Comparison of ENCODE assay signal across 19 cellular contexts in the genomic region with DNA sequence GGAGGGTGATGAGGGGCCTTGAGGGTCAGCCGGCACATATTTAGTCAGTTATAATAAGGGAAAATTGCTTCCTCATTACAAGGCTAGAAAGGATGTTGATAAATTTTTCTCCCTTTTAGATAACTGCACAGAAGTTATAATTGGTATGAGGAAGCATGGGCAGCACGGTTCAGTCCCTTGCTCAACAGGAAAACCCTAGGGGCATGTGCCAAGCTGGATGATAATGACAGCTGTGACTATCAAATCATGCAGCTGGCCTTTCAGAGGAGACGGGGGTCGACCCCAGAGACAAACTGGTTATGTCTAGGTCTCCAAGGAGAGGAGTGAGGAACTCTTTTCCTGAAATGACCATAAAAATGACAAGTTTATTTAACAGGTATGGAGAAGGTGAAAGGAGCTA.
DNase-seq lines count a peak whose midpoint lies in the region; ATAC-seq lines count a peak whose summit lies in the region.
"Had no signal": no experiment of that assay in that cellular context is flagged by ENCODE, and none has a peak within 500 bp of the region (broad histone marks: within the 10 kb centered on the region; RNA-seq: fewer than 3 reads in every experiment).

No MANE protein-coding gene starts in this region.

- no peak overlapping the region for H3K27ac Mint-ChIP-seq in activated T-cell treated with anti-CD3 and anti-CD28 coated beads, Interleukin-2, amount 50 U/mL, for 72 hours
- no peak overlapping the region for H3K27ac Mint-ChIP-seq in activated T-cell treated with anti-CD3 and anti-CD28 coated beads, Interleukin-2, amount 50 U/mL, for 24 hours
- H3K27ac Mint-ChIP-seq: activated CD4-positive, alpha-beta T cell treated with anti-CD3 and anti-CD28 coated beads for 36 hours had no signal

- no peaks in the 10 kb centered on the region for H3K27me3 ChIP-seq in trophoblast cell (ENCODE audit: insufficient read depth, low read length)
- H3K27me3 ChIP-seq: heart left ventricle had no signal

- H3K4me1 Mint-ChIP-seq in activated T-cell treated with anti-CD3 and anti-CD28 coated beads, Interleukin-2, amount 50 U/mL, for 72 hours (ENCODE audit: low read depth) = no peaks in the 10 kb centered on the region
- H3K4me1 Mint-ChIP-seq in activated T-cell treated with anti-CD3 and anti-CD28 coated beads, Interleukin-2, amount 50 U/mL, for 24 hours (ENCODE audit: low read depth) = no peaks in the 10 kb centered on the region
- H3K4me1 Mint-ChIP-seq: activated CD4-positive, alpha-beta T cell treated with anti-CD3 and anti-CD28 coated beads for 36 hours had no signal

- H3K23ac ChIP-seq in trophoblast cell (ENCODE audit: low read length) = no peak overlapping the region

- no peak overlapping the region for H3K4me2 ChIP-seq in trophoblast cell (ENCODE audit: low read length)
- H3K4me2 ChIP-seq: KMS-11 had no signal

- H3K79me1 ChIP-seq in trophoblast cell (ENCODE audit: low read length) = no peaks in the 10 kb centered on the region

- WGBS in trophoblast cell (ENCODE audit: extremely low coverage, insufficient coverage, insufficient read length) = no CpG with 5 or more reads among the region's 4 CpGs

- no peak for ATAC-seq in activated T-cell treated with anti-CD3 and anti-CD28 coated beads, Interleukin-2, amount 50 U/mL, for 72 hours (replicated peaks in 1 of 2)
- no peak for ATAC-seq in GM18519 (IDR thresholded peaks at IDR 0.05; ENCODE audit: low FRiP score, unreplicated experiment)
- ATAC-seq: activated CD4-positive, alpha-beta T cell treated with anti-CD3 and anti-CD28 coated beads for 36 hours; GM12878; heart left ventricle had no signal

- H3K36me3 Mint-ChIP-seq in activated T-cell treated with anti-CD3 and anti-CD28 coated beads, Interleukin-2, amount 50 U/mL, for 72 hours (ENCODE audit: insufficient read depth in 2 of 2) = no peaks in the 10 kb centered on the region
- no peaks in the 10 kb centered on the region for H3K36me3 Mint-ChIP-seq in activated T-cell treated with anti-CD3 and anti-CD28 coated beads, Interleukin-2, amount 50 U/mL, for 24 hours (ENCODE audit: low read depth)

- H3K4me3 ChIP-seq in trophoblast cell (ENCODE audit: low read depth, low read length) = peak overlapping the region; percentile 8
- H3K4me3 ChIP-seq: GM12878, heart left ventricle, skin epidermis had no signal

- H2BK12ac ChIP-seq in trophoblast cell (ENCODE audit: low read length) = no peak overlapping the region

- no peaks in the 10 kb centered on the region for H3K9me3 ChIP-seq in trophoblast cell (ENCODE audit: insufficient read depth, low read depth, low read length)

- no peak overlapping the region for H3K4me3 Mint-ChIP-seq in activated T-cell treated with anti-CD3 and anti-CD28 coated beads, Interleukin-2, amount 50 U/mL, for 72 hours
- no peak overlapping the region for H3K4me3 Mint-ChIP-seq in activated T-cell treated with anti-CD3 and anti-CD28 coated beads, Interleukin-2, amount 50 U/mL, for 24 hours
- H3K4me3 Mint-ChIP-seq: activated CD4-positive, alpha-beta T cell treated with anti-CD3 and anti-CD28 coated beads for 36 hours had no signal

- H3K4me1 ChIP-seq in trophoblast cell (ENCODE audit: control insufficient read depth in 1 of 2, insufficient read depth in 2 of 2, low read length in 2 of 2) = no peaks in the 10 kb centered on the region

- DNase-seq in NCI-H146 (lab: John Stamatoyannopoulos, UW) (peak; percentile 19), NCI-H146 treated with DMSO at 0.1 percent for 48 hours (lab: John Stamatoyannopoulos, UW; ENCODE audit: unreplicated experiment) (no peak), Kasumi-1 (lab: John Stamatoyannopoulos, UW) (peak; percentile 82 to 84), SKM-1 treated with dmso at 0.1 percent for 144 hours (lab: John Stamatoyannopoulos, UW; ENCODE audit: unreplicated experiment) (peak; percentile 27), trophoblast cell (peak in 1 of 2 donors; percentile 42)
- DNase-seq in activated T-cell treated with anti-CD3 and anti-CD28 coated beads, Interleukin-2, amount 50 U/mL, for 72 hours = no peak
- no peak for DNase-seq in activated T-cell treated with anti-CD3 and anti-CD28 coated beads, Interleukin-2, amount 50 U/mL, for 24 hours
- DNase-seq: activated CD4-positive, alpha-beta T cell treated with anti-CD3 and anti-CD28 coated beads for 36 hours; activated gamma-delta T cell treated with Interleukin-2 at 50 U/mL for 16 hours; DND-41; H7; heart left ventricle; NCI-H1092; NCI-H2107; NCI-H510A treated with DMSO at 0.1 percent for 48 hours had no signal

- no peaks in the 10 kb centered on the region for H3K79me2 ChIP-seq in trophoblast cell (ENCODE audit: control insufficient read depth, insufficient read depth, low read length, poor library complexity)

- no peaks in the 10 kb centered on the region for H3K27me3 Mint-ChIP-seq in activated T-cell treated with anti-CD3 and anti-CD28 coated beads, Interleukin-2, amount 50 U/mL, for 72 hours (ENCODE audit: low read depth)
- no peaks in the 10 kb centered on the region for H3K27me3 Mint-ChIP-seq in activated T-cell treated with anti-CD3 and anti-CD28 coated beads, Interleukin-2, amount 50 U/mL, for 24 hours
- H3K27me3 Mint-ChIP-seq: activated CD4-positive, alpha-beta T cell treated with anti-CD3 and anti-CD28 coated beads for 36 hours had no signal

- no peak overlapping the region for H3K4ac ChIP-seq in trophoblast cell (ENCODE audit: low read depth, low read length)

- no peak overlapping the region for H2AFZ ChIP-seq in trophoblast cell (ENCODE audit: insufficient read depth, low read length, poor library complexity)

- H3K36me3 ChIP-seq in trophoblast cell (ENCODE audit: control insufficient read depth in 1 of 2, insufficient read depth in 2 of 2, low read length in 2 of 2) = no peaks in the 10 kb centered on the region
- H3K36me3 ChIP-seq: heart left ventricle had no signal

- no peak overlapping the region for H4K91ac ChIP-seq in trophoblast cell (ENCODE audit: low read depth, low read length)

- peaks cover 3% of the 10 kb centered on the region in 2 donors for H3K9me3 Mint-ChIP-seq in activated T-cell treated with anti-CD3 and anti-CD28 coated beads, Interleukin-2, amount 50 U/mL, for 72 hours
- H3K9me3 Mint-ChIP-seq in activated T-cell treated with anti-CD3 and anti-CD28 coated beads, Interleukin-2, amount 50 U/mL, for 24 hours = peaks cover 19% of the 10 kb centered on the region

- no peak overlapping the region for H3K18ac ChIP-seq in trophoblast cell (ENCODE audit: low read length)

- H3K9ac ChIP-seq in trophoblast cell (ENCODE audit: low read length) = no peak overlapping the region
- H3K9ac ChIP-seq: KMS-11 had no signal

- H2AK5ac ChIP-seq in trophoblast cell (ENCODE audit: low read length) = no peak overlapping the region

- H3K14ac ChIP-seq in trophoblast cell (ENCODE audit: low read length) = no peak overlapping the region

- H4K8ac ChIP-seq in trophoblast cell (ENCODE audit: low read depth, low read length) = no peak overlapping the region

- no peak overlapping the region for H2BK120ac ChIP-seq in trophoblast cell (ENCODE audit: insufficient read depth, low read length, poor library complexity)

- H2BK5ac ChIP-seq in trophoblast cell (ENCODE audit: low read depth, low read length, poor library complexity) = no peak overlapping the region

- no peak overlapping the region for H3K27ac ChIP-seq in trophoblast cell (ENCODE audit: low read depth, low read length)
- H3K27ac ChIP-seq: heart left ventricle, KMS-11, skin epidermis had no signal

- no peak overlapping the region for H4K12ac ChIP-seq in trophoblast cell (ENCODE audit: low read depth, low read length)

Comparison
In these comparisons a context has a peak if more than half of its experiments do, and no peak if none do; other contexts are left out.
1. DNase-seq: peak in NCI-H146 (single experiment), Kasumi-1 (2 of 2) and SKM-1 treated with dmso at 0.1 percent for 144 hours (single experiment); none in NCI-H146 treated with DMSO at 0.1 percent for 48 hours (single experiment), activated T-cell treated with anti-CD3 and anti-CD28 coated beads, Interleukin-2, amount 50 U/mL, for 72 hours (0 of 2) and activated T-cell treated with anti-CD3 and anti-CD28 coated beads, Interleukin-2, amount 50 U/mL, for 24 hours (single experiment).